In genomic region chr7:116631676-116632075, GRCh38 we compare ENCODE assay signal across 24 cellular contexts. TPM values are rescaled to one million over a fixed set of nuclear protein-coding genes. Genes with fewer than 3 reads are reported as not detected.
DNase-seq lines count a peak whose midpoint lies in the region; ATAC-seq and TF ChIP-seq lines count a peak whose summit lies in the region.
"Had no signal": no experiment of that assay in that cellular context is flagged by ENCODE, and none has a peak within 500 bp of the region (broad histone marks: within the 10 kb centered on the region; RNA-seq: fewer than 3 reads in every experiment).

No MANE protein-coding gene starts in this region.

- H3K9me3 ChIP-seq in RWPE2 (ENCODE audit: severe bottlenecking): no peaks in the 10 kb centered on the region
- no peaks in the 10 kb centered on the region for H3K9me3 ChIP-seq in gastrocnemius medialis
- H3K9me3 ChIP-seq in SJCRH30 (replicated peaks): no peaks in the 10 kb centered on the region
- H3K9me3 ChIP-seq: spleen had no signal

- DNase-seq in GM23338 (ENCODE audit: low spot score) (no peak), RWPE2 (ENCODE audit: low spot score) (no peak), foreskin keratinocyte (no peak), gastrocnemius medialis (no peak), T-cell (no peak), left colon (no peak), SJCRH30 (no peak)
- no peak for DNase-seq in activated CD8-positive, alpha-beta memory T cell treated with anti-CD3 and anti-CD28 coated beads, Interleukin-2, amount 10 ng/mL, durations not matched to agents 7 days and 5 days
- DNase-seq: activated CD4-positive, alpha-beta T cell treated with anti-CD3 and anti-CD28 coated beads, Interleukin-2, amount 50 U/mL, for 48 hours; activated CD8-positive, alpha-beta memory T cell treated with anti-CD3 and anti-CD28 coated beads, Interleukin-2, amount 50 U/mL, for 48 hours; effector memory CD8-positive, alpha-beta T cell; naive thymus-derived CD8-positive, alpha-beta T cell; NCI-H1092; NCI-H1694 treated with DMSO at 0.1 percent for 48 hours; NCI-H2171; NCI-H510A treated with DMSO at 0.1 percent for 48 hours; spleen had no signal

- TF ChIP-seq CTCF in GM23338 (conservative IDR thresholded peaks at IDR 0.05; ENCODE audit: low read depth in 2 of 2) (no peak), RWPE2 (IDR thresholded peaks at IDR 0.05; ENCODE audit: poor library complexity, severe bottlenecking) (no peak), foreskin keratinocyte (conservative IDR thresholded peaks at IDR 0.05) (no peak), gastrocnemius medialis (IDR thresholded peaks at IDR 0.05 in 4 of 5, conservative IDR thresholded peaks at IDR 0.05 in 1 of 5) (no peak)

- POLR2A ChIA-PET in T-cell (lab: Charles Lee): no interaction called here

- H3K79me2 ChIP-seq in GM23338 (replicated peaks; ENCODE audit: insufficient read depth): no peaks in the 10 kb centered on the region
- H3K79me2 ChIP-seq: hepatocyte had no signal

- H3K27me3 ChIP-seq in GM23338 (ENCODE audit: insufficient read depth) (no peaks in the 10 kb centered on the region), RWPE2 (ENCODE audit: insufficient read depth, poor library complexity, severe bottlenecking) (no peaks in the 10 kb centered on the region), foreskin keratinocyte (no peaks in the 10 kb centered on the region), gastrocnemius medialis (no peaks in the 10 kb centered on the region), SJCRH30 (no peaks in the 10 kb centered on the region)
- H3K27me3 ChIP-seq: cardiac muscle cell, hepatocyte had no signal

- TF ChIP-seq POLR2A in gastrocnemius medialis (IDR thresholded peaks at IDR 0.05): no peak

- intact Hi-C loops in gastrocnemius medialis (cut with DNase I; ENCODE audit: low total_unique reads) (loop anchor here (5.0 kb wide), 2 partner anchors 81 to 321 kb away; partner anchors contain the start of gene ST7), left colon (cut with DNase I, micrococcal nuclease) (no loop called here)

- H3K9me2 ChIP-seq in GM23338 (ENCODE audit: insufficient read depth): no peaks in the 10 kb centered on the region

- H3K4me3 ChIP-seq in GM23338 (no peak overlapping the region), RWPE2 (ENCODE audit: severe bottlenecking) (no peak overlapping the region), gastrocnemius medialis (no peak overlapping the region), SJCRH30 (no peak overlapping the region)
- H3K4me3 ChIP-seq: cardiac muscle cell, coronary artery, hepatocyte, PC-9 had no signal

- ATAC-seq in GM23338 (no peak), RWPE2 (ENCODE audit: low read depth) (no peak), foreskin keratinocyte (no peak), gastrocnemius medialis (no peak), T-cell (replicated peaks in 1 of 4) (no peak), left colon (no peak)
- no peak for ATAC-seq in activated CD8-positive, alpha-beta memory T cell treated with anti-CD3 and anti-CD28 coated beads, Interleukin-2, amount 10 ng/mL, durations not matched to agents 7 days and 5 days
- ATAC-seq: activated naive CD4-positive, alpha-beta T cell treated with anti-CD3 and anti-CD28 coated beads, Interleukin-2, amount 50 U/mL, for 72 hours; effector memory CD8-positive, alpha-beta T cell; naive thymus-derived CD8-positive, alpha-beta T cell had no signal

- in situ Hi-C loops in gastrocnemius medialis (cut with MboI; ENCODE audit: low sequenced_read_pairs in 4 of 4): loop anchor here in 1 of 4 donors (25.0 kb wide), 1 partner anchor 481 kb away; no protein-coding TSS in a partner anchor

- H3K4me1 Mint-ChIP-seq in GM23338: peaks cover 6% of the 10 kb centered on the region; the same call in 2 of the 3 replicates
- H3K4me1 Mint-ChIP-seq in T-cell: no peaks in the 10 kb centered on the region
- H3K4me1 Mint-ChIP-seq in activated CD8-positive, alpha-beta memory T cell treated with anti-CD3 and anti-CD28 coated beads, Interleukin-2, amount 10 ng/mL, durations not matched to agents 7 days and 5 days: peaks cover 4% of the 10 kb centered on the region

- H3K36me3 ChIP-seq in GM23338 (ENCODE audit: insufficient read depth) (no peaks in the 10 kb centered on the region), RWPE2 (ENCODE audit: low read depth) (no peaks in the 10 kb centered on the region), gastrocnemius medialis (no peaks in the 10 kb centered on the region), SJCRH30 (no peaks in the 10 kb centered on the region)
- H3K36me3 ChIP-seq: cardiac muscle cell, spleen had no signal

- H3K27ac Mint-ChIP-seq in GM23338 (peak overlapping the region; percentile 9; the same call in 1 of the 2 replicates), T-cell (no peak overlapping the region)
- H3K27ac Mint-ChIP-seq in activated CD8-positive, alpha-beta memory T cell treated with anti-CD3 and anti-CD28 coated beads, Interleukin-2, amount 10 ng/mL, durations not matched to agents 7 days and 5 days: no peak overlapping the region
- H3K27ac Mint-ChIP-seq: activated naive CD4-positive, alpha-beta T cell treated with anti-CD3 and anti-CD28 coated beads, Interleukin-2, amount 50 U/mL, for 72 hours; effector memory CD8-positive, alpha-beta T cell; naive thymus-derived CD8-positive, alpha-beta T cell had no signal

- CTCF ChIA-PET in T-cell (lab: Charles Lee): no interaction called here
- CTCF ChIA-PET in activated CD8-positive, alpha-beta memory T cell treated with anti-CD3 and anti-CD28 coated beads, Interleukin-2, amount 10 ng/mL, durations not matched to agents 7 days and 5 days (lab: Charles Lee): interaction anchor here (1.0 kb wide), 2 partner anchors 40 kb away, joined by 3 read pairs; partner anchors contain the start of gene MET

- H3K9me3 Mint-ChIP-seq in GM23338 (no peaks in the 10 kb centered on the region), T-cell (no peaks in the 10 kb centered on the region)
- no peaks in the 10 kb centered on the region for H3K9me3 Mint-ChIP-seq in activated CD8-positive, alpha-beta memory T cell treated with anti-CD3 and anti-CD28 coated beads, Interleukin-2, amount 10 ng/mL, durations not matched to agents 7 days and 5 days (ENCODE audit: low read depth)
- H3K9me3 Mint-ChIP-seq: activated naive CD4-positive, alpha-beta T cell treated with anti-CD3 and anti-CD28 coated beads, Interleukin-2, amount 50 U/mL, for 72 hours; effector memory CD8-positive, alpha-beta T cell; mesothelial cell of epicardium; naive thymus-derived CD8-positive, alpha-beta T cell had no signal

- H3K27me3 Mint-ChIP-seq in GM23338 (ENCODE audit: insufficient read depth, low read depth, poor library complexity) (no peaks in the 10 kb centered on the region), T-cell (peaks cover 4 to 9% of the 10 kb centered on the region in 2 donors)
- peaks cover 9% of the 10 kb centered on the region for H3K27me3 Mint-ChIP-seq in activated CD8-positive, alpha-beta memory T cell treated with anti-CD3 and anti-CD28 coated beads, Interleukin-2, amount 10 ng/mL, durations not matched to agents 7 days and 5 days

- H3K4me3 Mint-ChIP-seq in GM23338 (no peak overlapping the region), T-cell (no peak overlapping the region)
- no peak overlapping the region for H3K4me3 Mint-ChIP-seq in activated CD8-positive, alpha-beta memory T cell treated with anti-CD3 and anti-CD28 coated beads, Interleukin-2, amount 10 ng/mL, durations not matched to agents 7 days and 5 days
- H3K4me3 Mint-ChIP-seq: CD14-positive monocyte; effector memory CD8-positive, alpha-beta T cell; mesothelial cell of epicardium; naive thymus-derived CD8-positive, alpha-beta T cell had no signal

- no peak overlapping the region for H2AFZ ChIP-seq in GM23338
- H2AFZ ChIP-seq: PC-9 had no signal

- no peak overlapping the region for H3K4me2 ChIP-seq in GM23338
- H3K4me2 ChIP-seq: hepatocyte, PC-9 had no signal

- H3K27ac ChIP-seq in GM23338 (ENCODE audit: low read depth) (no peak overlapping the region), RWPE2 (ENCODE audit: poor library complexity, severe bottlenecking) (peak overlapping the region; percentile 72), foreskin keratinocyte (peak overlapping the region; percentile 99), gastrocnemius medialis (peak overlapping the region; percentile 81 to 92 (median 90)), SJCRH30 (no peak overlapping the region)
- H3K27ac ChIP-seq: cardiac muscle cell, coronary artery, PC-9, spleen had no signal

- H4K20me1 ChIP-seq in GM23338 (replicated peaks; ENCODE audit: insufficient read depth): no peaks in the 10 kb centered on the region

- H3F3A ChIP-seq in GM23338 (replicated peaks; ENCODE audit: low read depth): no peaks in the 10 kb centered on the region

- H3K4me1 ChIP-seq in GM23338 (ENCODE audit: insufficient read depth) (no peaks in the 10 kb centered on the region), RWPE2 (ENCODE audit: insufficient read depth, poor library complexity, severe bottlenecking) (peaks cover 59% of the 10 kb centered on the region), foreskin keratinocyte (peaks cover 49% of the 10 kb centered on the region), gastrocnemius medialis (peaks cover 58 to 62% of the 10 kb centered on the region in 2 donors), SJCRH30 (peaks cover 11% of the 10 kb centered on the region)
- H3K4me1 ChIP-seq: spleen had no signal

- no peaks in the 10 kb centered on the region for H3K36me3 Mint-ChIP-seq in GM23338 (ENCODE audit: low read depth)
- H3K36me3 Mint-ChIP-seq in T-cell: no peaks in the 10 kb centered on the region
- H3K36me3 Mint-ChIP-seq in activated CD8-positive, alpha-beta memory T cell treated with anti-CD3 and anti-CD28 coated beads, Interleukin-2, amount 10 ng/mL, durations not matched to agents 7 days and 5 days: no peaks in the 10 kb centered on the region
- H3K36me3 Mint-ChIP-seq: activated naive CD4-positive, alpha-beta T cell treated with anti-CD3 and anti-CD28 coated beads, Interleukin-2, amount 50 U/mL, for 72 hours; mesothelial cell of epicardium; naive thymus-derived CD8-positive, alpha-beta T cell had no signal

TF ChIP-seq in GM23338, 12 proteins besides CTCF, POLR2A, EP300 and RAD21 (continues in another document):
- TF ChIP-seq CREB1 (CRISPR knock-in tag; IDR thresholded peaks at IDR 0.05; ENCODE audit: low read depth): no peak

RNA-seq across cellular contexts. Expression of gene MET, which starts 40.3 kb away (rescaled TPM):
- total RNA-seq in GM23338 (2014; rRNA removed; shearing (Covaris generic)): 16.3 and 23.1 TPM in 2 replicates
- polyA plus RNA-seq in GM23338 (2016; fragmentation: Nextera tagmentation; extraction: Ambion mirVana) (3.8 and 4.8 TPM in 2 replicates), foreskin keratinocyte (26.7 and 30.7 TPM in 2 replicates)
- total RNA-seq in foreskin keratinocyte (147 and 157 TPM in 2 replicates), gastrocnemius medialis (10 to 100 TPM; 15.9 to 36.8 (median 28.7) TPM), T-cell (under 1 TPM in 3 of 5 donors, not detected in 2; 0.44 to 0.59 (median 0.53) TPM), left colon (10 to 100 TPM; 41.2 TPM)
- total RNA-seq in SJCRH30 (2014; rRNA removed; shearing (Covaris generic)): 121 and 129 TPM in 2 replicates
- under 1 TPM; 0.26 to 0.40 TPM for total RNA-seq in activated CD8-positive, alpha-beta memory T cell treated with anti-CD3 and anti-CD28 coated beads, Interleukin-2, amount 10 ng/mL, durations not matched to agents 7 days and 5 days
- total RNA-seq: naive thymus-derived CD8-positive, alpha-beta T cell had no signal
- polyA plus RNA-seq: CD14-positive monocyte; naive thymus-derived CD8-positive, alpha-beta T cell had no signal

Comparison
In these comparisons a context has a peak if more than half of its experiments do, and no peak if none do; other contexts are left out.
1. H3K27ac ChIP-seq: peak in RWPE2 (single experiment), foreskin keratinocyte (single experiment) and gastrocnemius medialis (4 of 4); none in GM23338 (single experiment) and SJCRH30 (single experiment).
2. RNA of gene MET, which starts 40.3 kb away (total RNA-seq): 147 to 157 TPM in foreskin keratinocyte, 121 to 129 TPM in SJCRH30, 41.2 TPM in left colon, 15.9 to 36.8 TPM in gastrocnemius medialis and 16.3 to 23.1 TPM in GM23338; 0.44 to 0.59 TPM in T-cell and 0.26 to 0.40 TPM in activated CD8-positive, alpha-beta memory T cell treated with anti-CD3 and anti-CD28 coated beads, Interleukin-2, amount 10 ng/mL, durations not matched to agents 7 days and 5 days; every median in the first group is over 10 times any median in the second.